ENCODE assay signal across 21 cellular contexts in the genomic region with DNA sequence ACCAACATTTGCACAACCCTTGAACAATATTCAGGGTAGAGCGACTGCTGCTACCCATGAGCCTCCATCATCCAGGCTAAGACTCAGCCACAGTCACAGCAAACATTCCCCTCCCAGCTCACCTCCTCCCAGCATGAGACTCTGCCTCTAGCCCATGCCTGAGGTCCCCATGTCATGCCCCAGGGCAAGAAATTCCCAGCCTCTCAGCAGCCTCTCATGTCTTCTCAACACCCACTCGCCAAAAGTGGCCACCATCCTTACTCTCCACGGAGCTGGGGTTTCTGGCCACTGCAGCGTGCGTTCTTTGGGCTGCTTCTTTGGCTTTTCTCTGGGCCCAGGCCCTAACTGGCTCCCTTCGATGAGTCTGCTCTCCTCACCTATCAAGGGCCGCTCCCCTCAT.
DNase-seq lines count a peak whose midpoint lies in the region; ATAC-seq, FAIRE-seq and TF ChIP-seq lines count a peak whose summit lies in the region.
"Had no signal": no experiment of that assay in that cellular context is flagged by ENCODE, and none has a peak within 500 bp of the region (broad histone marks: within the 10 kb centered on the region; RNA-seq: fewer than 3 reads in every experiment).

No MANE protein-coding gene starts in this region.

- no peak for TF ChIP-seq CTCF in ascending aorta (IDR thresholded peaks at IDR 0.05)
- no peak for TF ChIP-seq CTCF in H1 (IDR thresholded peaks at IDR 0.05; ENCODE audit: control extremely low read depth in 1 of 3, insufficient read depth in 1 of 3, low read depth in 1 of 3, low read length in 3 of 3)
- no peak for TF ChIP-seq CTCF in sigmoid colon (IDR thresholded peaks at IDR 0.05)
- no peak for TF ChIP-seq CTCF in chondrocyte (IDR thresholded peaks at IDR 0.05)
- no peak for TF ChIP-seq CTCF in BE2C (IDR thresholded peaks at IDR 0.05; ENCODE audit: low read depth, low read length)

- no peak overlapping the region for H2AK5ac ChIP-seq in H1 (ENCODE audit: low read depth, low read length)
- H2AK5ac ChIP-seq in neuronal stem cell (ENCODE audit: low read depth, low read length) = no peak overlapping the region

- no peaks in the 10 kb centered on the region for H4K20me1 ChIP-seq in H1 (replicated peaks in 1 of 2; ENCODE audit: control insufficient read depth in 1 of 2, insufficient read depth in 2 of 2, low read length in 2 of 2)

- H4K8ac ChIP-seq in H1 (ENCODE audit: extremely low read depth, insufficient read depth, low read length) (peak overlapping the region; percentile 68; the same call in 1 of the 2 replicates), neuronal stem cell (ENCODE audit: low read depth, low read length) (peak overlapping the region; percentile 29)

- H2BK15ac ChIP-seq in H1 (ENCODE audit: low read length) = no peak overlapping the region
- H2BK15ac ChIP-seq in neuronal stem cell (ENCODE audit: low read length) = no peak overlapping the region

- H3K4me1 Mint-ChIP-seq in chondrocyte (ENCODE audit: low read depth) = peaks cover 13% of the 10 kb centered on the region
- H3K4me1 Mint-ChIP-seq: B cell, GM23338 had no signal

- no peaks in the 10 kb centered on the region for H3K9me3 Mint-ChIP-seq in chondrocyte (ENCODE audit: low read depth)
- H3K9me3 Mint-ChIP-seq: CD4-positive, alpha-beta T cell; GM23338; HFFc6 had no signal

- H2AFZ ChIP-seq in H1 (ENCODE audit: low read length) (no peak overlapping the region), neuronal stem cell (ENCODE audit: low read length) (no peak overlapping the region)
- H2AFZ ChIP-seq: GM23338 had no signal

- POLR2A ChIA-PET in H1 (lab: Charles Lee; ENCODE audit: partially characterized antibody) = no interaction called here

- no peaks in the 10 kb centered on the region for H3K36me3 ChIP-seq in ascending aorta
- no peaks in the 10 kb centered on the region for H3K36me3 ChIP-seq in H1 (ENCODE audit: control insufficient read depth in 2 of 4, insufficient read depth in 4 of 4, low read length in 3 of 4)
- no peaks in the 10 kb centered on the region for H3K36me3 ChIP-seq in neuronal stem cell (replicated peaks in 1 of 2; ENCODE audit: control insufficient read depth in 2 of 2, insufficient read depth in 2 of 2, low read length in 2 of 2)
- H3K36me3 ChIP-seq in sigmoid colon = no peaks in the 10 kb centered on the region
- H3K36me3 ChIP-seq in BE2C = no peaks in the 10 kb centered on the region

- H2BK5ac ChIP-seq in H1 (ENCODE audit: low read depth, low read length) (no peak overlapping the region), neuronal stem cell (ENCODE audit: low read length) (no peak overlapping the region)

- peaks cover 11% of the 10 kb centered on the region for H3K27me3 Mint-ChIP-seq in chondrocyte (ENCODE audit: low read depth)
- H3K27me3 Mint-ChIP-seq: B cell had no signal

- no peak overlapping the region for H4K5ac ChIP-seq in H1 (ENCODE audit: insufficient read length, low read depth, low read length)

- H4K91ac ChIP-seq in H1 (replicated peaks; ENCODE audit: insufficient read length, low read length) = no peak overlapping the region
- no peak overlapping the region for H4K91ac ChIP-seq in neuronal stem cell (ENCODE audit: low read depth, low read length, poor library complexity)

- H3K79me1 ChIP-seq in H1 (ENCODE audit: low read depth, low read length) (no peaks in the 10 kb centered on the region), neuronal stem cell (ENCODE audit: low read depth, low read length) (no peaks in the 10 kb centered on the region)

- no peak for DNase-seq in ascending aorta (ENCODE audit: low spot score in 2 of 2)
- DNase-seq in H1 (ENCODE audit: low read depth in 1 of 2, low spot score in 2 of 2) = no peak
- no peak for DNase-seq in neuronal stem cell (ENCODE audit: low spot score)
- DNase-seq in sigmoid colon = no peak
- no peak for DNase-seq in chondrocyte (ENCODE audit: low spot score)
- DNase-seq in dedifferentiated amniotic fluid mesenchymal stem cell (ENCODE audit: extremely low spot score) = no peak
- DNase-seq in BE2C = no peak
- DNase-seq: Caco-2; CD4-positive, alpha-beta T cell; H7; HFFc6; IMR-90 had no signal

- H3K56ac ChIP-seq in H1 (replicated peaks; ENCODE audit: insufficient read length, low read depth, low read length) = no peak overlapping the region

- H3K23ac ChIP-seq in H1 (ENCODE audit: insufficient read length) (no peak overlapping the region), neuronal stem cell (ENCODE audit: low read depth, low read length, poor library complexity) (no peak overlapping the region)

- H3K27ac ChIP-seq in ascending aorta (peak overlapping the region; percentile 61 to 73), H1 (ENCODE audit: low read depth, low read length) (no peak overlapping the region), neuronal stem cell (replicated peaks; ENCODE audit: low read length) (no peak overlapping the region), sigmoid colon (peak overlapping the region in 3 of 4 donors; percentile 5 to 95 (median 68))

- H2BK12ac ChIP-seq in H1 (ENCODE audit: low read depth, low read length) (no peak overlapping the region), neuronal stem cell (ENCODE audit: low read length) (no peak overlapping the region)

- no peaks in the 10 kb centered on the region for H3K36me3 Mint-ChIP-seq in chondrocyte (ENCODE audit: low read depth)

- no peak overlapping the region for H2BK20ac ChIP-seq in H1 (ENCODE audit: low read length)

- CTCF ChIA-PET in H1 (lab: Charles Lee; ENCODE audit: partially characterized antibody) = interaction anchor here (1.4 kb wide), 1 partner anchor 23 kb away, joined by 3 read pairs; no protein-coding TSS in a partner anchor

- no peak for FAIRE-seq in H1 (lab: Jason Lieb, UNC)
- FAIRE-seq: D721Med, G401.6, GM12891, GM18507, HTR-8/SVneo had no signal

- H3K4ac ChIP-seq in H1 (replicated peaks; ENCODE audit: insufficient read length, low read depth, low read length) (no peak overlapping the region), neuronal stem cell (ENCODE audit: low read length) (no peak overlapping the region)

- no peaks in the 10 kb centered on the region for H3K27me3 ChIP-seq in ascending aorta
- no peaks in the 10 kb centered on the region for H3K27me3 ChIP-seq in H1 (replicated peaks in 1 of 4; ENCODE audit: control insufficient read depth in 3 of 4, extremely low read depth in 1 of 4, insufficient read depth in 3 of 4, low read length in 3 of 4)
- H3K27me3 ChIP-seq in neuronal stem cell (ENCODE audit: control insufficient read depth in 3 of 3, insufficient read depth in 3 of 3, low read depth in 1 of 3, low read length in 3 of 3) = peaks cover 0 to 7% (median 0%) of the 10 kb centered on the region in 3 experiments
- H3K27me3 ChIP-seq in sigmoid colon = no peaks in the 10 kb centered on the region
- H3K27me3 ChIP-seq in BE2C = no peaks in the 10 kb centered on the region

- TF ChIP-seq POLR2A in H1 (IDR thresholded peaks at IDR 0.05; ENCODE audit: control extremely low read depth in 1 of 2, low read depth in 2 of 2, low read length in 2 of 2) = no peak
- TF ChIP-seq POLR2A in sigmoid colon (IDR thresholded peaks at IDR 0.05) = no peak

- no peak overlapping the region for H3K14ac ChIP-seq in H1 (ENCODE audit: insufficient read length)
- no peak overlapping the region for H3K14ac ChIP-seq in neuronal stem cell (ENCODE audit: low read length)

- H3K4me2 ChIP-seq in H1 (ENCODE audit: insufficient read depth in 1 of 2, low read depth in 2 of 2, low read length in 2 of 2) = no peak overlapping the region
- H3K4me2 ChIP-seq in neuronal stem cell (ENCODE audit: insufficient read depth, low read length, poor library complexity, severe bottlenecking) = no peak overlapping the region
- H3K4me2 ChIP-seq: GM23338 had no signal

- ATAC-seq in HG03196 (IDR thresholded peaks at IDR 0.05; ENCODE audit: unreplicated experiment) = no peak
- ATAC-seq: GM23338, HCT116 had no signal

- H3K79me2 ChIP-seq in H1 (ENCODE audit: control insufficient read depth in 1 of 2, insufficient read depth in 2 of 2, low read length in 2 of 2) = no peaks in the 10 kb centered on the region

- TF ChIP-seq EP300 in H1 (IDR thresholded peaks at IDR 0.05; ENCODE audit: borderline replicate concordance in 1 of 2, low read depth in 2 of 2, low read length in 2 of 2) (no peak), sigmoid colon (IDR thresholded peaks at IDR 0.05) (no peak)

- no peak overlapping the region for H3K9ac ChIP-seq in H1 (replicated peaks in 1 of 4; ENCODE audit: extremely low read depth in 1 of 4, low read depth in 3 of 4, low read length in 3 of 4)
- no peak overlapping the region for H3K9ac ChIP-seq in neuronal stem cell (ENCODE audit: low read depth, low read length, poor library complexity)

- intact Hi-C loops in ascending aorta (cut with DNase I) (loop anchor here (1.0 to 5.0 kb wide), 2 partner anchors 93 to 172 kb away; a partner anchor contains a TSS), sigmoid colon (cut with DNase I) (no loop called here)

- H3K4me1 ChIP-seq in ascending aorta (peaks cover 0 to 13% of the 10 kb centered on the region in 2 donors), H1 (replicated peaks in 1 of 4; ENCODE audit: control insufficient read depth in 3 of 4, insufficient read depth in 4 of 4, low read length in 3 of 4) (no peaks in the 10 kb centered on the region), neuronal stem cell (ENCODE audit: control insufficient read depth in 2 of 2, insufficient read depth in 1 of 2, low read depth in 1 of 2, low read length in 2 of 2) (peaks cover 0 to 3% of the 10 kb centered on the region in 2 donors), sigmoid colon (peaks cover 0 to 46% (median 38%) of the 10 kb centered on the region in 4 donors), BE2C (no peaks in the 10 kb centered on the region)
- H3K4me1 ChIP-seq: Caco-2 had no signal

- H3K27ac Mint-ChIP-seq in chondrocyte (ENCODE audit: unreplicated experiment) = no peak overlapping the region
- H3K27ac Mint-ChIP-seq: B cell; CD4-positive, alpha-beta T cell; GM23338; HFFc6 had no signal

- no peak for TF ChIP-seq RAD21 in H1 (IDR thresholded peaks at IDR 0.05 in 1 of 2, conservative IDR thresholded peaks at IDR 0.05 in 1 of 2; ENCODE audit: low read depth in 2 of 2, low read length in 2 of 2)

- H2BK120ac ChIP-seq in H1 (replicated peaks; ENCODE audit: low read depth, low read length) (no peak overlapping the region), neuronal stem cell (ENCODE audit: low read depth, low read length) (no peak overlapping the region)

- H3K4me3 ChIP-seq in ascending aorta (no peak overlapping the region), H1 (ENCODE audit: extremely low read depth in 1 of 4, insufficient read depth in 2 of 4, low read depth in 3 of 4, low read length in 4 of 4) (no peak overlapping the region), neuronal stem cell (ENCODE audit: low read length in 2 of 2) (no peak overlapping the region), sigmoid colon (no peak overlapping the region), BE2C (ENCODE audit: low read depth, low read length) (no peak overlapping the region)
- H3K4me3 ChIP-seq: GM23338 had no signal

- H3K18ac ChIP-seq in H1 (ENCODE audit: extremely low read depth, low read length) = no peak overlapping the region
- H3K18ac ChIP-seq in neuronal stem cell (ENCODE audit: low read length) = no peak overlapping the region

- H3K9me3 ChIP-seq in ascending aorta = no peaks in the 10 kb centered on the region
- no peaks in the 10 kb centered on the region for H3K9me3 ChIP-seq in H1 (ENCODE audit: insufficient read depth in 2 of 2, low read depth in 1 of 2, low read length in 1 of 2)
- H3K9me3 ChIP-seq in neuronal stem cell (replicated peaks in 1 of 2; ENCODE audit: control insufficient read depth in 2 of 2, insufficient read depth in 1 of 2, low read depth in 1 of 2, low read length in 2 of 2) = no peaks in the 10 kb centered on the region
- H3K9me3 ChIP-seq in sigmoid colon = no peaks in the 10 kb centered on the region
- H3K9me3 ChIP-seq in BE2C = no peaks in the 10 kb centered on the region
- H3K9me3 ChIP-seq: Caco-2 had no signal

- no peaks in the 10 kb centered on the region for H3K23me2 ChIP-seq in H1 (ENCODE audit: low read depth, low read length)

- H3K4me3 Mint-ChIP-seq in chondrocyte (ENCODE audit: unreplicated experiment) = no peak overlapping the region
- H3K4me3 Mint-ChIP-seq: B cell; CD4-positive, alpha-beta T cell; GM23338; HFFc6 had no signal

- 94% methylated on average over 7 of the region's 7 CpGs; no CpG with 5 or more reads in 1 of the 2 experiments for WGBS in H1 (ENCODE audit: extremely low coverage in 1 of 2, insufficient coverage in 1 of 2, insufficient read length in 1 of 2, insufficient replicate concordance in 2 of 2, low coverage in 1 of 2, low lambda C conversion rate in 2 of 2, missing lambda C conversion rate in 1 of 2), 2 experiments
- WGBS in neuronal stem cell (ENCODE audit: extremely low coverage in 2 of 2, insufficient read length in 2 of 2, insufficient replicate concordance in 1 of 2), 2 donors = no CpG with 5 or more reads among the region's 7 CpGs
- 93 to 94% methylated on average over 7 of the region's 7 CpGs for WGBS in sigmoid colon, 2 donors

Comparison
In these comparisons a context has a peak if more than half of its experiments do, and no peak if none do; other contexts are left out.
1. H3K27ac ChIP-seq: peak in ascending aorta (2 of 2) and sigmoid colon (3 of 4); none in H1 (single experiment) and neuronal stem cell (single experiment).